ENCODE assay signal across 29 cellular contexts in genomic region chr21:36985761-36986594, GRCh38. TPM values are rescaled to one million over a fixed set of nuclear protein-coding genes. Genes with fewer than 3 reads are reported as not detected.
DNase-seq lines count a peak whose midpoint lies in the region; ATAC-seq, FAIRE-seq and TF ChIP-seq lines count a peak whose summit lies in the region.
"Had no signal": no experiment of that assay in that cellular context is flagged by ENCODE, and none has a peak within 500 bp of the region (broad histone marks: within the 10 kb centered on the region; RNA-seq: fewer than 3 reads in every experiment).

No MANE protein-coding gene starts in this region.

- POLR2A ChIA-PET in activated CD4-positive, alpha-beta T cell treated with anti-CD3 and anti-CD28 coated beads for 36 hours (lab: Charles Lee): no interaction called here

- H3K27me3 ChIP-seq in left ventricle myocardium inferior (ENCODE audit: low read depth): no peaks in the 10 kb centered on the region
- H3K27me3 ChIP-seq: ovary, Peyer's patch, upper lobe of left lung had no signal

- peaks cover 11% of the 10 kb centered on the region for H3K4me1 ChIP-seq in left ventricle myocardium inferior

- H3K4me3 ChIP-seq in left ventricle myocardium inferior: no peak overlapping the region
- H3K4me3 ChIP-seq: BLaER1 treated with 17β-estradiol and CSF1 and Interleukin-3, amounts not matched to agents 10 nM and 100 nM; ovary; Peyer's patch; upper lobe of left lung had no signal

- no peak for FAIRE-seq in H54 (lab: Jason Lieb, UNC)

- no peak overlapping the region for H3K27ac ChIP-seq in left ventricle myocardium inferior (replicated peaks)
- H3K27ac ChIP-seq: 22Rv1; BLaER1 treated with 17β-estradiol and CSF1 and Interleukin-3, amounts not matched to agents 10 nM and 100 nM; ovary; Peyer's patch; upper lobe of left lung; VCaP had no signal

- H3K4me1 Mint-ChIP-seq in activated CD4-positive, alpha-beta T cell treated with anti-CD3 and anti-CD28 coated beads for 36 hours: peaks cover 40% of the 10 kb centered on the region
- H3K4me1 Mint-ChIP-seq in activated T-helper 2 cell treated with anti-CD3 and anti-CD28 coated beads, Interferon-gamma antibody, Interleukin-2, Interleukin-4, amounts not matched to agents 10 μg/mL and 5 μg/mL and 100 μg/mL, durations not matched to agents 14 hours and 24 hours and 36 hours (ENCODE audit: low read depth): peaks cover 30% of the 10 kb centered on the region
- peaks cover 61% of the 10 kb centered on the region for H3K4me1 Mint-ChIP-seq in stimulated activated naive CD8-positive, alpha-beta T cell treated with anti-CD3 and anti-CD28 coated beads, Interleukin-15, amount 100 ng/mL, for 72 hours

- DNase-seq in activated CD4-positive, alpha-beta T cell treated with anti-CD3 and anti-CD28 coated beads for 36 hours: peak; percentile 53
- DNase-seq in activated CD4-positive, alpha-beta T cell treated with anti-CD3 and anti-CD28 coated beads for 48 hours: no peak
- peak; percentile 36 for DNase-seq in cardiac septum (ENCODE audit: low spot score)
- no peak for DNase-seq in left ventricle myocardium inferior
- no peak for DNase-seq in activated T-helper 2 cell treated with anti-CD3 and anti-CD28 coated beads, Interferon-gamma antibody, Interleukin-2, Interleukin-4, amounts not matched to agents 10 μg/mL and 5 μg/mL and 100 μg/mL, durations not matched to agents 14 hours and 24 hours and 36 hours (ENCODE audit: low spot score)
- peak; percentile 42 to 48 for DNase-seq in stimulated activated naive CD8-positive, alpha-beta T cell treated with anti-CD3 and anti-CD28 coated beads, Interleukin-15, amount 100 ng/mL, for 72 hours
- DNase-seq in H54 (ENCODE audit: insufficient read length, low spot score): no peak
- no peak for DNase-seq in DMS 273 treated with DMSO at 0.1 percent for 48 hours (lab: John Stamatoyannopoulos, UW)
- DNase-seq: Calu3; endodermal cell; glutamatergic neuron; Kasumi-1; left colon; MV-4-11; NCI-H1436 treated with DMSO at 0.1 percent for 48 hours; NCI-H2081 treated with DMSO at 0.1 percent for 48 hours; NCI-H774; ovary; Peyer's patch; SHP77; stimulated activated CD4-positive, alpha-beta T cell treated with anti-CD3 and anti-CD28 coated beads, Interleukin-15, amount 100 ng/mL, for 24 hours; stimulated activated CD4-positive, alpha-beta T cell treated with anti-CD3 and anti-CD28 coated beads, Interleukin-4, amount 100 ng/mL, for 4 hours; T-helper 9 cell; upper lobe of left lung had no signal

- H3K36me3 Mint-ChIP-seq in activated CD4-positive, alpha-beta T cell treated with anti-CD3 and anti-CD28 coated beads for 36 hours (ENCODE audit: low read depth): no peaks in the 10 kb centered on the region
- H3K36me3 Mint-ChIP-seq in activated T-helper 2 cell treated with anti-CD3 and anti-CD28 coated beads, Interferon-gamma antibody, Interleukin-2, Interleukin-4, amounts not matched to agents 10 μg/mL and 5 μg/mL and 100 μg/mL, durations not matched to agents 14 hours and 24 hours and 36 hours (ENCODE audit: low read depth): peaks cover 6% of the 10 kb centered on the region
- H3K36me3 Mint-ChIP-seq: memory B cell had no signal

- no peak for TF ChIP-seq POLR2A in H54 (IDR thresholded peaks at IDR 0.05; ENCODE audit: low read depth, low read length)

- no peaks in the 10 kb centered on the region for H3K27me3 Mint-ChIP-seq in activated CD4-positive, alpha-beta T cell treated with anti-CD3 and anti-CD28 coated beads for 36 hours
- H3K27me3 Mint-ChIP-seq in activated T-helper 2 cell treated with anti-CD3 and anti-CD28 coated beads, Interferon-gamma antibody, Interleukin-2, Interleukin-4, amounts not matched to agents 10 μg/mL and 5 μg/mL and 100 μg/mL, durations not matched to agents 14 hours and 24 hours and 36 hours (ENCODE audit: low read depth): peaks cover 2% of the 10 kb centered on the region
- no peaks in the 10 kb centered on the region for H3K27me3 Mint-ChIP-seq in stimulated activated naive CD8-positive, alpha-beta T cell treated with anti-CD3 and anti-CD28 coated beads, Interleukin-15, amount 100 ng/mL, for 72 hours
- H3K27me3 Mint-ChIP-seq: central memory CD8-positive, alpha-beta T cell had no signal

- TF ChIP-seq CTCF in left ventricle myocardium inferior (IDR thresholded peaks at IDR 0.05; ENCODE audit: borderline replicate concordance): no peak

- intact Hi-C loops in activated CD4-positive, alpha-beta T cell treated with anti-CD3 and anti-CD28 coated beads for 36 hours (cut with DNase I, micrococcal nuclease): loop anchor here in 1 of 2 experiments (5.0 kb wide), 2 partner anchors 281 to 381 kb away; partner anchors contain the start of genes DYRK1A and VPS26C
- intact Hi-C loops in cardiac septum (cut with DNase I): no loop called here
- intact Hi-C loops in left ventricle myocardium inferior (cut with micrococcal nuclease): no loop called here
- intact Hi-C loops in activated T-helper 2 cell treated with anti-CD3 and anti-CD28 coated beads, Interferon-gamma antibody, Interleukin-2, Interleukin-4, amounts not matched to agents 10 μg/mL and 5 μg/mL and 100 μg/mL, durations not matched to agents 14 hours and 24 hours and 36 hours (cut with micrococcal nuclease): loop anchor here (5.0 kb wide), 1 partner anchor 86 kb away; the partner anchor contains the start of genes PIGP and TTC3

- ATAC-seq in activated CD4-positive, alpha-beta T cell treated with anti-CD3 and anti-CD28 coated beads for 36 hours: peak; percentile 44
- ATAC-seq in stimulated activated naive CD8-positive, alpha-beta T cell treated with anti-CD3 and anti-CD28 coated beads, Interleukin-15, amount 100 ng/mL, for 72 hours: peak; percentile 58
- ATAC-seq: left colon had no signal

- peak overlapping the region; percentile 5 for H3K4me3 Mint-ChIP-seq in activated CD4-positive, alpha-beta T cell treated with anti-CD3 and anti-CD28 coated beads for 36 hours
- H3K4me3 Mint-ChIP-seq in activated T-helper 2 cell treated with anti-CD3 and anti-CD28 coated beads, Interferon-gamma antibody, Interleukin-2, Interleukin-4, amounts not matched to agents 10 μg/mL and 5 μg/mL and 100 μg/mL, durations not matched to agents 14 hours and 24 hours and 36 hours (ENCODE audit: low read depth): no peak overlapping the region
- peak overlapping the region; percentile 79 to 88 for H3K4me3 Mint-ChIP-seq in stimulated activated naive CD8-positive, alpha-beta T cell treated with anti-CD3 and anti-CD28 coated beads, Interleukin-15, amount 100 ng/mL, for 72 hours
- H3K4me3 Mint-ChIP-seq: central memory CD8-positive, alpha-beta T cell; endodermal cell; memory B cell had no signal

- no peaks in the 10 kb centered on the region for H3K36me3 ChIP-seq in left ventricle myocardium inferior
- H3K36me3 ChIP-seq: BLaER1 treated with 17β-estradiol and CSF1 and Interleukin-3, amounts not matched to agents 10 nM and 100 nM; ovary; Peyer's patch; upper lobe of left lung had no signal

- peak overlapping the region; percentile 76 for H3K27ac Mint-ChIP-seq in activated CD4-positive, alpha-beta T cell treated with anti-CD3 and anti-CD28 coated beads for 36 hours
- H3K27ac Mint-ChIP-seq in activated T-helper 2 cell treated with anti-CD3 and anti-CD28 coated beads, Interferon-gamma antibody, Interleukin-2, Interleukin-4, amounts not matched to agents 10 μg/mL and 5 μg/mL and 100 μg/mL, durations not matched to agents 14 hours and 24 hours and 36 hours: peak overlapping the region; percentile 40
- H3K27ac Mint-ChIP-seq in stimulated activated naive CD8-positive, alpha-beta T cell treated with anti-CD3 and anti-CD28 coated beads, Interleukin-15, amount 100 ng/mL, for 72 hours: peak overlapping the region; percentile 90 to 99
- H3K27ac Mint-ChIP-seq: endodermal cell, memory B cell had no signal

- CTCF ChIA-PET in activated CD4-positive, alpha-beta T cell treated with anti-CD3 and anti-CD28 coated beads for 36 hours (lab: Charles Lee): interaction anchor here (0.7 to 1.5 kb wide), 4 partner anchors 15 to 547 kb away, joined by 3 read pairs; no protein-coding TSS in a partner anchor

- no peaks in the 10 kb centered on the region for H3K9me3 Mint-ChIP-seq in activated CD4-positive, alpha-beta T cell treated with anti-CD3 and anti-CD28 coated beads for 36 hours (ENCODE audit: low read depth)
- no peaks in the 10 kb centered on the region for H3K9me3 Mint-ChIP-seq in activated T-helper 2 cell treated with anti-CD3 and anti-CD28 coated beads, Interferon-gamma antibody, Interleukin-2, Interleukin-4, amounts not matched to agents 10 μg/mL and 5 μg/mL and 100 μg/mL, durations not matched to agents 14 hours and 24 hours and 36 hours
- H3K9me3 Mint-ChIP-seq in stimulated activated naive CD8-positive, alpha-beta T cell treated with anti-CD3 and anti-CD28 coated beads, Interleukin-15, amount 100 ng/mL, for 72 hours: no peaks in the 10 kb centered on the region
- H3K9me3 Mint-ChIP-seq: central memory CD8-positive, alpha-beta T cell; memory B cell had no signal

- no peaks in the 10 kb centered on the region for H3K9me3 ChIP-seq in left ventricle myocardium inferior (replicated peaks)
- H3K9me3 ChIP-seq: BLaER1 treated with 17β-estradiol and CSF1 and Interleukin-3, amounts not matched to agents 10 nM and 100 nM; ovary; Peyer's patch; upper lobe of left lung had no signal

RNA-seq across cellular contexts. Expression of gene HLCS, which starts 19.5 kb away (rescaled TPM):
- total RNA-seq in activated CD4-positive, alpha-beta T cell treated with anti-CD3 and anti-CD28 coated beads for 36 hours: 10 to 100 TPM; 14.3 to 15.0 TPM
- total RNA-seq in cardiac septum: 6.9 TPM
- total RNA-seq in left ventricle myocardium inferior: 5.3 TPM
- 17.2 and 18.7 TPM in 2 replicates for total RNA-seq in activated T-helper 2 cell treated with anti-CD3 and anti-CD28 coated beads, Interferon-gamma antibody, Interleukin-2, Interleukin-4, amounts not matched to agents 10 μg/mL and 5 μg/mL and 100 μg/mL, durations not matched to agents 14 hours and 24 hours and 36 hours

RNA-seq across cellular contexts. Expression of gene RIPPLY3, which starts 20.5 kb away (rescaled TPM):
- under 1 TPM in 1 of 2 experiments, not detected in 1; 0.16 TPM for total RNA-seq in activated CD4-positive, alpha-beta T cell treated with anti-CD3 and anti-CD28 coated beads for 36 hours
- total RNA-seq in cardiac septum (not detected), left ventricle myocardium inferior (not detected)
- 0.21 TPM in 1 of 2 replicates, not detected in the other for total RNA-seq in activated T-helper 2 cell treated with anti-CD3 and anti-CD28 coated beads, Interferon-gamma antibody, Interleukin-2, Interleukin-4, amounts not matched to agents 10 μg/mL and 5 μg/mL and 100 μg/mL, durations not matched to agents 14 hours and 24 hours and 36 hours
- total RNA-seq: ovary had no signal

Comparison
In these comparisons a context has a peak if more than half of its experiments do, and no peak if none do; other contexts are left out.
1. DNase-seq: peak in activated CD4-positive, alpha-beta T cell treated with anti-CD3 and anti-CD28 coated beads for 36 hours (single experiment), cardiac septum (single experiment) and stimulated activated naive CD8-positive, alpha-beta T cell treated with anti-CD3 and anti-CD28 coated beads, Interleukin-15, amount 100 ng/mL, for 72 hours (2 of 2); none in activated CD4-positive, alpha-beta T cell treated with anti-CD3 and anti-CD28 coated beads for 48 hours (single experiment), left ventricle myocardium inferior (single experiment), activated T-helper 2 cell treated with anti-CD3 and anti-CD28 coated beads, Interferon-gamma antibody, Interleukin-2, Interleukin-4, amounts not matched to agents 10 μg/mL and 5 μg/mL and 100 μg/mL, durations not matched to agents 14 hours and 24 hours and 36 hours (single experiment), H54 (single experiment) and DMS 273 treated with DMSO at 0.1 percent for 48 hours (single experiment).
2. H3K27ac Mint-ChIP-seq: peak in every context shown above with its lines; median percentile 94 in stimulated activated naive CD8-positive, alpha-beta T cell treated with anti-CD3 and anti-CD28 coated beads, Interleukin-15, amount 100 ng/mL, for 72 hours; 76 in activated CD4-positive, alpha-beta T cell treated with anti-CD3 and anti-CD28 coated beads for 36 hours; 40 in activated T-helper 2 cell treated with anti-CD3 and anti-CD28 coated beads, Interferon-gamma antibody, Interleukin-2, Interleukin-4, amounts not matched to agents 10 μg/mL and 5 μg/mL and 100 μg/mL, durations not matched to agents 14 hours and 24 hours and 36 hours.